In the genomic region with DNA sequence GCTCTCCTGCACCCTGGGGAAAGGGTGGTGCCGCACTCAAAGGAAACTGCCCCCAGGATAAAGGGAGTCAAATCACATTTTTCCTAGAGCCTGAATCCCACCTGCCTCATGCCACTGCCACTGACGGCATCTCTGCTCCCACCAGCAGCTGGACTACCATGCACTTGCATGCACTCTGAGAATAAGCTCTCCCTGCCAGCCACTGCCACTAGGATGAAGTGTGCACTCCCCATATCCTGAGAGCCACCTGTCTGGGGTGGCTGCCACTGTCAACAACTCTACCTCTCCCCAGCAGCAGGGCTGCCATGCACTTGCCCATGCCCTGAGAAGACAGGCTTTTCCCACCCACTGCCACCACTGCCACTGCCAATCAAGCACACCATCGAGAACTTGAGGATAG, we compare ENCODE assay signal across 1 cellular context.
TF ChIP-seq lines count a peak whose summit lies in the region.

No MANE protein-coding gene starts in this region.

TF ChIP-seq in GM23338, 12 proteins besides CTCF, POLR2A, EP300 and RAD21 (continued from another document):
- TF ChIP-seq, protein P1, sequence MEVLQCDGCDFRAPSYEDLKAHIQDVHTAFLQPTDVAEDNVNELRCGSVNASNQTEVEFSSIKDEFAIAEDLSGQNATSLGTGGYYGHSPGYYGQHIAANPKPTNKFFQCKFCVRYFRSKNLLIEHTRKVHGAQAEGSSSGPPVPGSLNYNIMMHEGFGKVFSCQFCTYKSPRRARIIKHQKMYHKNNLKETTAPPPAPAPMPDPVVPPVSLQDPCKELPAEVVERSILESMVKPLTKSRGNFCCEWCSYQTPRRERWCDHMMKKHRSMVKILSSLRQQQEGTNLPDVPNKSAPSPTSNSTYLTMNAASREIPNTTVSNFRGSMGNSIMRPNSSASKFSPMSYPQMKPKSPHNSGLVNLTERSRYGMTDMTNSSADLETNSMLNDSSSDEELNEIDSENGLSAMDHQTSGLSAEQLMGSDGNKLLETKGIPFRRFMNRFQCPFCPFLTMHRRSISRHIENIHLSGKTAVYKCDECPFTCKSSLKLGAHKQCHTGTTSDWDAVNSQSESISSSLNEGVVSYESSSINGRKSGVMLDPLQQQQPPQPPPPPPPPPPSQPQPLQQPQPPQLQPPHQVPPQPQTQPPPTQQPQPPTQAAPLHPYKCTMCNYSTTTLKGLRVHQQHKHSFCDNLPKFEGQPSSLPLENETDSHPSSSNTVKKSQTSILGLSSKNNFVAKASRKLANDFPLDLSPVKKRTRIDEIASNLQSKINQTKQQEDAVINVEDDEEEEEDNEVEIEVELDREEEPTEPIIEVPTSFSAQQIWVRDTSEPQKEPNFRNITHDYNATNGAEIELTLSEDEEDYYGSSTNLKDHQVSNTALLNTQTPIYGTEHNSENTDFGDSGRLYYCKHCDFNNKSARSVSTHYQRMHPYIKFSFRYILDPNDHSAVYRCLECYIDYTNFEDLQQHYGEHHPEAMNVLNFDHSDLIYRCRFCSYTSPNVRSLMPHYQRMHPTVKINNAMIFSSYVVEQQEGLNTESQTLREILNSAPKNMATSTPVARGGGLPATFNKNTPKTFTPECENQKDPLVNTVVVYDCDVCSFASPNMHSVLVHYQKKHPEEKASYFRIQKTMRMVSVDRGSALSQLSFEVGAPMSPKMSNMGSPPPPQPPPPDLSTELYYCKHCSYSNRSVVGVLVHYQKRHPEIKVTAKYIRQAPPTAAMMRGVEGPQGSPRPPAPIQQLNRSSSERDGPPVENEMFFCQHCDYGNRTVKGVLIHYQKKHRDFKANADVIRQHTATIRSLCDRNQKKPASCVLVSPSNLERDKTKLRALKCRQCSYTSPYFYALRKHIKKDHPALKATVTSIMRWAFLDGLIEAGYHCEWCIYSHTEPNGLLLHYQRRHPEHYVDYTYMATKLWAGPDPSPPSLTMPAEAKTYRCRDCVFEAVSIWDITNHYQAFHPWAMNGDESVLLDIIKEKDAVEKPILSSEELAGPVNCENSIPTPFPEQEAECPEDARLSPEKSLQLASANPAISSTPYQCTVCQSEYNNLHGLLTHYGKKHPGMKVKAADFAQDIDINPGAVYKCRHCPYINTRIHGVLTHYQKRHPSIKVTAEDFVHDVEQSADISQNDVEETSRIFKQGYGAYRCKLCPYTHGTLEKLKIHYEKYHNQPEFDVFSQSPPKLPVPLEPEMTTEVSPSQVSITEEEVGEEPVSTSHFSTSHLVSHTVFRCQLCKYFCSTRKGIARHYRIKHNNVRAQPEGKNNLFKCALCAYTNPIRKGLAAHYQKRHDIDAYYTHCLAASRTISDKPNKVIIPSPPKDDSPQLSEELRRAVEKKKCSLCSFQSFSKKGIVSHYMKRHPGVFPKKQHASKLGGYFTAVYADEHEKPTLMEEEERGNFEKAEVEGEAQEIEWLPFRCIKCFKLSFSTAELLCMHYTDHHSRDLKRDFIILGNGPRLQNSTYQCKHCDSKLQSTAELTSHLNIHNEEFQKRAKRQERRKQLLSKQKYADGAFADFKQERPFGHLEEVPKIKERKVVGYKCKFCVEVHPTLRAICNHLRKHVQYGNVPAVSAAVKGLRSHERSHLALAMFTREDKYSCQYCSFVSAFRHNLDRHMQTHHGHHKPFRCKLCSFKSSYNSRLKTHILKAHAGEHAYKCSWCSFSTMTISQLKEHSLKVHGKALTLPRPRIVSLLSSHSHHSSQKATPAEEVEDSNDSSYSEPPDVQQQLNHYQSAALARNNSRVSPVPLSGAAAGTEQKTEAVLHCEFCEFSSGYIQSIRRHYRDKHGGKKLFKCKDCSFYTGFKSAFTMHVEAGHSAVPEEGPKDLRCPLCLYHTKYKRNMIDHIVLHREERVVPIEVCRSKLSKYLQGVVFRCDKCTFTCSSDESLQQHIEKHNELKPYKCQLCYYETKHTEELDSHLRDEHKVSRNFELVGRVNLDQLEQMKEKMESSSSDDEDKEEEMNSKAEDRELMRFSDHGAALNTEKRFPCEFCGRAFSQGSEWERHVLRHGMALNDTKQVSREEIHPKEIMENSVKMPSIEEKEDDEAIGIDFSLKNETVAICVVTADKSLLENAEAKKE (CRISPR knock-in tag; IDR thresholded peaks at IDR 0.05) = no peak
- TF ChIP-seq NANOG (IDR thresholded peaks at IDR 0.05; ENCODE audit: borderline replicate concordance) = no peak
- TF ChIP-seq POLR2AphosphoS5 (IDR thresholded peaks at IDR 0.05; ENCODE audit: low read depth) = no peak
- no peak for TF ChIP-seq ZNF331 (CRISPR knock-in tag; IDR thresholded peaks at IDR 0.05; ENCODE audit: low read depth)
- no peak for TF ChIP-seq CREB1 (CRISPR knock-in tag; IDR thresholded peaks at IDR 0.05; ENCODE audit: low read depth)
- TF ChIP-seq, protein P2, sequence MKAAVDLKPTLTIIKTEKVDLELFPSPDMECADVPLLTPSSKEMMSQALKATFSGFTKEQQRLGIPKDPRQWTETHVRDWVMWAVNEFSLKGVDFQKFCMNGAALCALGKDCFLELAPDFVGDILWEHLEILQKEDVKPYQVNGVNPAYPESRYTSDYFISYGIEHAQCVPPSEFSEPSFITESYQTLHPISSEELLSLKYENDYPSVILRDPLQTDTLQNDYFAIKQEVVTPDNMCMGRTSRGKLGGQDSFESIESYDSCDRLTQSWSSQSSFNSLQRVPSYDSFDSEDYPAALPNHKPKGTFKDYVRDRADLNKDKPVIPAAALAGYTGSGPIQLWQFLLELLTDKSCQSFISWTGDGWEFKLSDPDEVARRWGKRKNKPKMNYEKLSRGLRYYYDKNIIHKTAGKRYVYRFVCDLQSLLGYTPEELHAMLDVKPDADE (IDR thresholded peaks at IDR 0.05) = no peak
- no peak for TF ChIP-seq STAT1 (IDR thresholded peaks at IDR 0.05; ENCODE audit: unreplicated experiment)
